Comparison of ENCODE assay signal across 1 cellular context in genomic region chr7:128454808-128455555, GRCh38.
TF ChIP-seq lines count a peak whose summit lies in the region.

No MANE protein-coding gene starts in this region.

TF ChIP-seq in HepG2, 621 proteins besides CTCF, POLR2A, EP300 and RAD21 (continued from another document):
- TF ChIP-seq MAFK (conservative IDR thresholded peaks at IDR 0.05 in 1 of 2, IDR thresholded peaks at IDR 0.05 in 1 of 2; ENCODE audit: low read length in 2 of 2) (no peak), MATR3 (CRISPR knock-in tag; IDR thresholded peaks at IDR 0.05) (no peak), KLF6 (CRISPR knock-in tag; IDR thresholded peaks at IDR 0.05) (no peak), MYPOP (CRISPR knock-in tag; IDR thresholded peaks at IDR 0.05) (no peak), SMAD3 (CRISPR knock-in tag; IDR thresholded peaks at IDR 0.05) (no peak)
